Comparison of ENCODE assay signal across 20 cellular contexts in genomic region chr1:219330669-219331068, GRCh38.
"Had no signal": no experiment of that assay in that cellular context is flagged by ENCODE, and none has a peak within 500 bp of the region (broad histone marks: within the 10 kb centered on the region; RNA-seq: fewer than 3 reads in every experiment).

No MANE protein-coding gene starts in this region.

- H3K36me3 ChIP-seq: cardiac muscle cell, right atrium auricular region had no signal

- H3K4me3 ChIP-seq: cardiac muscle cell, gastroesophageal sphincter, right atrium auricular region, skin epidermis, tibial nerve had no signal

- H3K9me3 ChIP-seq: gastroesophageal sphincter, right atrium auricular region, tibial nerve had no signal

- H3K36me3 Mint-ChIP-seq: natural killer cell treated with Interleukin-12 subunit alpha and Interleukin-12 subunit beta and Interleukin-15 and Interleukin-18, amount 100 ng/mL, for 72 hours had no signal

- H3K4me1 ChIP-seq: gastroesophageal sphincter, right atrium auricular region, tibial nerve had no signal

- DNase-seq: activated naive CD4-positive, alpha-beta T cell treated with anti-CD3 and anti-CD28 coated beads for 36 hours; activated naive CD8-positive, alpha-beta T cell treated with anti-CD3 and anti-CD28 coated beads, Interleukin-2, amount 50 U/mL, for 24 hours; aorta; endodermal cell; erythroblast; left cardiac atrium; nucleus accumbens; stimulated activated CD4-positive, alpha-beta T cell treated with anti-CD3 and anti-CD28 coated beads, Interleukin-15, amount 100 ng/mL, for 24 hours; stimulated activated CD4-positive, alpha-beta T cell treated with anti-CD3 and anti-CD28 coated beads, Interleukin-4, amount 100 ng/mL, for 24 hours; stimulated activated naive CD4-positive, alpha-beta T cell; substantia nigra; T1000 had no signal

- H3K27ac Mint-ChIP-seq: activated naive CD4-positive, alpha-beta T cell treated with anti-CD3 and anti-CD28 coated beads for 36 hours; activated naive CD8-positive, alpha-beta T cell treated with anti-CD3 and anti-CD28 coated beads, Interleukin-2, amount 50 U/mL, for 24 hours; endodermal cell; natural killer cell treated with Interleukin-12 subunit alpha and Interleukin-12 subunit beta and Interleukin-15 and Interleukin-18, amount 100 ng/mL, for 72 hours had no signal

- H3K27me3 ChIP-seq: cardiac muscle cell, gastroesophageal sphincter, right atrium auricular region, tibial nerve had no signal

- H3K4me3 Mint-ChIP-seq: activated naive CD4-positive, alpha-beta T cell treated with anti-CD3 and anti-CD28 coated beads for 36 hours; activated naive CD8-positive, alpha-beta T cell treated with anti-CD3 and anti-CD28 coated beads, Interleukin-2, amount 50 U/mL, for 24 hours; endodermal cell; natural killer cell treated with Interleukin-12 subunit alpha and Interleukin-12 subunit beta and Interleukin-15 and Interleukin-18, amount 100 ng/mL, for 72 hours had no signal

- H3K27ac ChIP-seq: cardiac muscle cell, gastroesophageal sphincter, right atrium auricular region, skin epidermis, tibial nerve had no signal

- H3K27me3 Mint-ChIP-seq: activated naive CD8-positive, alpha-beta T cell treated with anti-CD3 and anti-CD28 coated beads, Interleukin-2, amount 50 U/mL, for 24 hours; progenitor cell of endocrine pancreas had no signal

- ATAC-seq: activated CD4-positive, CD25-positive, alpha-beta regulatory T cell treated with anti-CD3 and anti-CD28 coated beads, Interleukin-2, amount 50 U/mL, for 24 hours; activated naive CD8-positive, alpha-beta T cell treated with anti-CD3 and anti-CD28 coated beads, Interleukin-2, amount 50 U/mL, for 24 hours; gastroesophageal sphincter; natural killer cell treated with Interleukin-12 subunit alpha and Interleukin-12 subunit beta and Interleukin-15 and Interleukin-18, amount 100 ng/mL, for 72 hours had no signal
